Comparison of ENCODE assay signal across 22 cellular contexts in genomic region chr18:58037163-58037562, GRCh38. TPM values are rescaled to one million over a fixed set of nuclear protein-coding genes. Genes with fewer than 3 reads are reported as not detected.
DNase-seq lines count a peak whose midpoint lies in the region; ATAC-seq, FAIRE-seq and TF ChIP-seq lines count a peak whose summit lies in the region.
"Had no signal": no experiment of that assay in that cellular context is flagged by ENCODE, and none has a peak within 500 bp of the region (broad histone marks: within the 10 kb centered on the region; RNA-seq: fewer than 3 reads in every experiment).

No MANE protein-coding gene starts in this region.

- H3K27ac ChIP-seq in SK-N-SH (ENCODE audit: low read depth in 2 of 2, low read length in 1 of 2): no peak overlapping the region; a peak in 1 of 4 replicates
- H3K27ac ChIP-seq in astrocyte (ENCODE audit: low read depth, low read length): no peak overlapping the region
- H3K27ac ChIP-seq: 22Rv1; A549; BLaER1 treated with 17β-estradiol and CSF1 and Interleukin-3, amounts not matched to agents 10 nM and 100 nM; C4-2B had no signal

- H3K79me2 ChIP-seq in SK-N-SH (ENCODE audit: insufficient read depth) (no peaks in the 10 kb centered on the region), astrocyte (ENCODE audit: insufficient read depth, low read length) (no peaks in the 10 kb centered on the region)

- no peak for DNase-seq in SK-N-SH
- DNase-seq in NCI-H82 treated with DMSO at 0.1 percent for 48 hours (lab: John Stamatoyannopoulos, UW; ENCODE audit: unreplicated experiment): peak; percentile 91
- DNase-seq in astrocyte (ENCODE audit: low read depth): no peak
- DNase-seq in DMS114 treated with DMSO at 0.1 percent for 48 hours (lab: John Stamatoyannopoulos, UW; ENCODE audit: unreplicated experiment): no peak
- no peak for DNase-seq in D341Med (ENCODE audit: low spot score)
- DNase-seq: AML-193; Caco-2; Calu3; CD4-positive, alpha-beta T cell; CD8-positive, alpha-beta T cell; DMS 273 treated with DMSO at 0.1 percent for 48 hours; DMS79 treated with DMSO at 0.1 percent for 48 hours; GF-D8 had no signal

- no peak overlapping the region for H3K4me3 Mint-ChIP-seq in astrocyte (ENCODE audit: unreplicated experiment)
- H3K4me3 Mint-ChIP-seq: B cell; CD4-positive, alpha-beta T cell; CD8-positive, alpha-beta T cell had no signal

- ATAC-seq in SK-N-SH treated with all-trans-retinoic acid at 6 μM for 48 hours: no peak
- ATAC-seq: A549; CD8-positive, alpha-beta T cell had no signal

- no peak for TF ChIP-seq EP300 in SK-N-SH (IDR thresholded peaks at IDR 0.05; ENCODE audit: borderline replicate concordance in 1 of 2, low read depth in 1 of 2, low read length in 1 of 2)

- H3K27ac Mint-ChIP-seq in astrocyte (ENCODE audit: unreplicated experiment): no peak overlapping the region
- H3K27ac Mint-ChIP-seq: B cell; CD4-positive, alpha-beta T cell; CD8-positive, alpha-beta T cell had no signal

- no peak for TF ChIP-seq CTCF in SK-N-SH (IDR thresholded peaks at IDR 0.05)
- TF ChIP-seq CTCF in astrocyte (IDR thresholded peaks at IDR 0.05; ENCODE audit: insufficient read depth, low read depth, low read length): no peak

- H3K4me1 Mint-ChIP-seq in astrocyte (ENCODE audit: low read depth, unreplicated experiment): no peaks in the 10 kb centered on the region

- H3K4me2 ChIP-seq in SK-N-SH (no peak overlapping the region), astrocyte (ENCODE audit: low read length) (no peak overlapping the region)
- H3K4me2 ChIP-seq: A549 had no signal

- POLR2A ChIA-PET in SK-N-SH (lab: Yijun Ruan, JAX): no interaction called here

- FAIRE-seq in astrocyte (lab: Jason Lieb, UNC): peak; percentile 20
- FAIRE-seq: A549, G401.6, GM12891, GM19239 had no signal

- no peak overlapping the region for H3K4me3 ChIP-seq in SK-N-SH (ENCODE audit: low read depth in 2 of 2, low read length in 1 of 2)
- no peak overlapping the region for H3K4me3 ChIP-seq in astrocyte (ENCODE audit: insufficient read depth, low read depth, low read length)
- H3K4me3 ChIP-seq: A549; BLaER1 treated with 17β-estradiol and CSF1 and Interleukin-3, amounts not matched to agents 10 nM and 100 nM had no signal

- no peaks in the 10 kb centered on the region for H3K9me2 ChIP-seq in SK-N-SH

- peaks cover 11% of the 10 kb centered on the region; the same call in 1 of the 2 replicates for H3K27me3 ChIP-seq in SK-N-SH (ENCODE audit: insufficient read depth)
- peaks cover 6% of the 10 kb centered on the region for H3K27me3 ChIP-seq in astrocyte (ENCODE audit: insufficient read depth, low read length)
- H3K27me3 ChIP-seq: BLaER1 treated with 17β-estradiol and CSF1 and Interleukin-3, amounts not matched to agents 10 nM and 100 nM had no signal

- peaks cover 4% of the 10 kb centered on the region for H3K27me3 Mint-ChIP-seq in astrocyte (ENCODE audit: low read depth, unreplicated experiment)

- H4K20me1 ChIP-seq in SK-N-SH (ENCODE audit: insufficient read depth): no peaks in the 10 kb centered on the region
- no peaks in the 10 kb centered on the region for H4K20me1 ChIP-seq in astrocyte (ENCODE audit: insufficient read depth, low read length)
- H4K20me1 ChIP-seq: BLaER1 treated with 17β-estradiol and CSF1 and Interleukin-3, amounts not matched to agents 10 nM and 100 nM had no signal

- no peaks in the 10 kb centered on the region for H3K36me3 Mint-ChIP-seq in astrocyte (ENCODE audit: low read depth, unreplicated experiment)
- H3K36me3 Mint-ChIP-seq: CD8-positive, alpha-beta T cell had no signal

- TF ChIP-seq RAD21 in SK-N-SH (IDR thresholded peaks at IDR 0.05; ENCODE audit: low read length): no peak

- H3K36me3 ChIP-seq in SK-N-SH (replicated peaks in 1 of 2; ENCODE audit: control insufficient read depth in 1 of 2, insufficient read depth in 2 of 2, low read length in 1 of 2) (no peaks in the 10 kb centered on the region), astrocyte (ENCODE audit: insufficient read depth, low read length) (no peaks in the 10 kb centered on the region)
- H3K36me3 ChIP-seq: BLaER1 treated with 17β-estradiol and CSF1 and Interleukin-3, amounts not matched to agents 10 nM and 100 nM had no signal

- H3F3A ChIP-seq in SK-N-SH (replicated peaks; ENCODE audit: insufficient read depth): no peaks in the 10 kb centered on the region

- H3K9ac ChIP-seq in SK-N-SH: no peak overlapping the region
- no peak overlapping the region for H3K9ac ChIP-seq in astrocyte (ENCODE audit: low read length)
- H3K9ac ChIP-seq: BLaER1 treated with 17β-estradiol and CSF1 and Interleukin-3, amounts not matched to agents 10 nM and 100 nM had no signal

- H3K9me3 Mint-ChIP-seq in astrocyte (ENCODE audit: unreplicated experiment): no peaks in the 10 kb centered on the region
- H3K9me3 Mint-ChIP-seq: CD4-positive, alpha-beta T cell; CD8-positive, alpha-beta T cell had no signal

- H2AFZ ChIP-seq in SK-N-SH (ENCODE audit: low read depth) (no peak overlapping the region), astrocyte (ENCODE audit: low read depth, low read length) (no peak overlapping the region)

- CTCF ChIA-PET in SK-N-SH (lab: Yijun Ruan, JAX): interaction anchor here (0.7 to 1.6 kb wide), 5 partner anchors 9 to 155 kb away, joined by 3 to 4 read pairs (median 3); no protein-coding TSS in a partner anchor

- H3K4me1 ChIP-seq in SK-N-SH (ENCODE audit: control insufficient read depth in 1 of 2, insufficient read depth in 2 of 2, low read depth in 1 of 2, low read length in 1 of 2) (peaks cover 0 to 2% of the 10 kb centered on the region in 2 experiments; a peak in 1 of 4 replicates), astrocyte (ENCODE audit: insufficient read depth, low read length) (no peaks in the 10 kb centered on the region)
- H3K4me1 ChIP-seq: A549, Caco-2 had no signal

- H3K9me3 ChIP-seq in SK-N-SH (no peaks in the 10 kb centered on the region), astrocyte (ENCODE audit: insufficient read depth, low read depth, low read length) (no peaks in the 10 kb centered on the region)
- H3K9me3 ChIP-seq: A549; BLaER1 treated with 17β-estradiol and CSF1 and Interleukin-3, amounts not matched to agents 10 nM and 100 nM; Caco-2 had no signal

TF ChIP-seq in SK-N-SH, 30 proteins besides CTCF, POLR2A, EP300 and RAD21:
- TF ChIP-seq GATA2 (CRISPR knock-in tag; IDR thresholded peaks at IDR 0.05) (peak; percentile 25; the same call in 1 of the 2 replicates), FOXM1 (IDR thresholded peaks at IDR 0.05; ENCODE audit: low read depth) (no peak), ELF1 (IDR thresholded peaks at IDR 0.05) (no peak), RCOR1 (IDR thresholded peaks at IDR 0.05; ENCODE audit: low read length) (no peak)

TF ChIP-seq in SK-N-SH treated with all-trans-retinoic acid at 6 μM for 48 hours, 23 proteins besides CTCF, POLR2A, EP300 and RAD21:
- no peak for TF ChIP-seq ZNF8 (CRISPR knock-in tag; IDR thresholded peaks at IDR 0.05)

RNA-seq across cellular contexts. Expression of gene NEDD4L, which starts 6.9 kb away (rescaled TPM):
- polyA plus RNA-seq in SK-N-SH (2012; rRNA removed): 11.0 and 13.2 TPM in 2 replicates
- 9.0 and 10.9 TPM in 2 replicates for polyA plus RNA-seq in SK-N-SH (2012; cell fraction: cytosol; rRNA removed)
- 22.0 and 24.4 TPM in 2 replicates for polyA plus RNA-seq in SK-N-SH (2012; cell fraction: nucleus; rRNA removed)
- 67.5 and 93.9 TPM in 2 replicates for total RNA-seq in astrocyte
